Comparison of ENCODE assay signal across 11 cellular contexts in genomic region chr15:63583027-63583426, GRCh38. TPM values are rescaled to one million over a fixed set of nuclear protein-coding genes. Genes with fewer than 3 reads are reported as not detected.
A peak's percentile ranks its signal among the peaks of the same experiment; 100 is the strongest.
DNase-seq lines count a peak whose midpoint lies in the region; ATAC-seq, FAIRE-seq and TF ChIP-seq lines count a peak whose summit lies in the region.
"Had no signal": no experiment of that assay in that cellular context is flagged by ENCODE, and none has a peak within 500 bp of the region (broad histone marks: within the 10 kb centered on the region; RNA-seq: fewer than 3 reads in every experiment).

No MANE protein-coding gene starts in this region.

- H3K4me3 ChIP-seq in fibroblast of mammary gland (ENCODE audit: control insufficient read depth, low read depth, low read length), result no peak overlapping the region

- no peak overlapping the region for H3K4me3 Mint-ChIP-seq in stimulated activated naive CD8-positive, alpha-beta T cell treated with anti-CD3 and anti-CD28 coated beads, Interleukin-15, Interleukin-2, amounts not matched to agents 100 ng/mL and 50 ng/mL, for 24 hours
- no peak overlapping the region for H3K4me3 Mint-ChIP-seq in osteocyte (ENCODE audit: unreplicated experiment)

- peak; percentile 91 for FAIRE-seq in RCC 7860 (lab: Jason Lieb, UNC)
- FAIRE-seq: islet of Langerhans had no signal

- peak; percentile 82 to 86 for ATAC-seq in activated naive CD4-positive, alpha-beta T cell treated with anti-CD3 and anti-CD28 coated beads, Interleukin-2, amount 50 U/mL, for 72 hours
- ATAC-seq in HG02852 (IDR thresholded peaks at IDR 0.05; ENCODE audit: unreplicated experiment), result no peak

- H3K36me3 Mint-ChIP-seq in activated naive CD4-positive, alpha-beta T cell treated with anti-CD3 and anti-CD28 coated beads, Interleukin-2, amount 50 U/mL, for 72 hours, result peaks cover 17 to 58% of the 10 kb centered on the region in 2 donors
- H3K36me3 Mint-ChIP-seq in stimulated activated naive CD8-positive, alpha-beta T cell treated with anti-CD3 and anti-CD28 coated beads, Interleukin-15, Interleukin-2, amounts not matched to agents 100 ng/mL and 50 ng/mL, for 24 hours (ENCODE audit: low read depth), result peaks cover 65% of the 10 kb centered on the region
- peaks cover 40% of the 10 kb centered on the region for H3K36me3 Mint-ChIP-seq in osteocyte (ENCODE audit: unreplicated experiment)

- TF ChIP-seq CTCF in fibroblast of mammary gland (conservative IDR thresholded peaks at IDR 0.05; ENCODE audit: control insufficient read depth, insufficient read depth, low read depth, low read length), result no peak
- TF ChIP-seq CTCF in osteocyte (IDR thresholded peaks at IDR 0.05), result no peak

- no peaks in the 10 kb centered on the region for H3K27me3 Mint-ChIP-seq in stimulated activated naive CD8-positive, alpha-beta T cell treated with anti-CD3 and anti-CD28 coated beads, Interleukin-15, Interleukin-2, amounts not matched to agents 100 ng/mL and 50 ng/mL, for 24 hours
- H3K27me3 Mint-ChIP-seq in osteocyte (ENCODE audit: unreplicated experiment), result no peaks in the 10 kb centered on the region

- no peak for DNase-seq in activated naive CD4-positive, alpha-beta T cell treated with anti-CD3 and anti-CD28 coated beads, Interleukin-2, amount 50 U/mL, for 72 hours (ENCODE audit: low spot score in 2 of 2)
- DNase-seq in activated naive CD4-positive, alpha-beta T cell treated with anti-CD3 and anti-CD28 coated beads, Interleukin-2, amount 50 U/mL, for 16 hours, result no peak
- DNase-seq in RCC 7860 (ENCODE audit: low spot score) (peak; percentile 88), fibroblast of mammary gland (ENCODE audit: low read depth) (peak; percentile 88), COR-L47 (lab: John Stamatoyannopoulos, UW) (no peak), osteocyte (ENCODE audit: extremely low spot score, unreplicated experiment) (no peak)
- DNase-seq: activated effector memory CD4-positive, alpha-beta T cell treated with Interleukin-2 at 50 U/mL for 16 hours; effector CD8-positive, alpha-beta T cell had no signal

- no peaks in the 10 kb centered on the region for H3K9me3 Mint-ChIP-seq in activated naive CD4-positive, alpha-beta T cell treated with anti-CD3 and anti-CD28 coated beads, Interleukin-2, amount 50 U/mL, for 72 hours
- no peaks in the 10 kb centered on the region for H3K9me3 Mint-ChIP-seq in stimulated activated naive CD8-positive, alpha-beta T cell treated with anti-CD3 and anti-CD28 coated beads, Interleukin-15, Interleukin-2, amounts not matched to agents 100 ng/mL and 50 ng/mL, for 24 hours
- H3K9me3 Mint-ChIP-seq in osteocyte (ENCODE audit: unreplicated experiment), result peaks cover 8% of the 10 kb centered on the region

- H3K4me1 Mint-ChIP-seq in stimulated activated naive CD8-positive, alpha-beta T cell treated with anti-CD3 and anti-CD28 coated beads, Interleukin-15, Interleukin-2, amounts not matched to agents 100 ng/mL and 50 ng/mL, for 24 hours (ENCODE audit: low read depth), result peaks cover 17% of the 10 kb centered on the region
- H3K4me1 Mint-ChIP-seq in osteocyte (ENCODE audit: unreplicated experiment), result peaks cover 10% of the 10 kb centered on the region

- peak overlapping the region in 1 of 2 donors; percentile 56 for H3K27ac Mint-ChIP-seq in activated naive CD4-positive, alpha-beta T cell treated with anti-CD3 and anti-CD28 coated beads, Interleukin-2, amount 50 U/mL, for 72 hours
- peak overlapping the region; percentile 56 for H3K27ac Mint-ChIP-seq in stimulated activated naive CD8-positive, alpha-beta T cell treated with anti-CD3 and anti-CD28 coated beads, Interleukin-15, Interleukin-2, amounts not matched to agents 100 ng/mL and 50 ng/mL, for 24 hours
- H3K27ac Mint-ChIP-seq in osteocyte (ENCODE audit: unreplicated experiment), result no peak overlapping the region

RNA-seq across cellular contexts. Expression of gene FBXL22, which starts 14.2 kb away (rescaled TPM):
- total RNA-seq in activated naive CD4-positive, alpha-beta T cell treated with anti-CD3 and anti-CD28 coated beads, Interleukin-2, amount 50 U/mL, for 72 hours, result under 1 TPM; 0.30 to 0.80 TPM
- 0.48 and 0.52 TPM in 2 replicates for total RNA-seq in osteocyte

Comparison
In these comparisons a context has a peak if more than half of its experiments do, and no peak if none do; other contexts are left out.
1. DNase-seq: peak in RCC 7860 (single experiment) and fibroblast of mammary gland (single experiment); none in activated naive CD4-positive, alpha-beta T cell treated with anti-CD3 and anti-CD28 coated beads, Interleukin-2, amount 50 U/mL, for 72 hours (0 of 2), activated naive CD4-positive, alpha-beta T cell treated with anti-CD3 and anti-CD28 coated beads, Interleukin-2, amount 50 U/mL, for 16 hours (single experiment), COR-L47 (single experiment) and osteocyte (single experiment).